ENCODE assay signal across 20 cellular contexts in the genomic region with DNA sequence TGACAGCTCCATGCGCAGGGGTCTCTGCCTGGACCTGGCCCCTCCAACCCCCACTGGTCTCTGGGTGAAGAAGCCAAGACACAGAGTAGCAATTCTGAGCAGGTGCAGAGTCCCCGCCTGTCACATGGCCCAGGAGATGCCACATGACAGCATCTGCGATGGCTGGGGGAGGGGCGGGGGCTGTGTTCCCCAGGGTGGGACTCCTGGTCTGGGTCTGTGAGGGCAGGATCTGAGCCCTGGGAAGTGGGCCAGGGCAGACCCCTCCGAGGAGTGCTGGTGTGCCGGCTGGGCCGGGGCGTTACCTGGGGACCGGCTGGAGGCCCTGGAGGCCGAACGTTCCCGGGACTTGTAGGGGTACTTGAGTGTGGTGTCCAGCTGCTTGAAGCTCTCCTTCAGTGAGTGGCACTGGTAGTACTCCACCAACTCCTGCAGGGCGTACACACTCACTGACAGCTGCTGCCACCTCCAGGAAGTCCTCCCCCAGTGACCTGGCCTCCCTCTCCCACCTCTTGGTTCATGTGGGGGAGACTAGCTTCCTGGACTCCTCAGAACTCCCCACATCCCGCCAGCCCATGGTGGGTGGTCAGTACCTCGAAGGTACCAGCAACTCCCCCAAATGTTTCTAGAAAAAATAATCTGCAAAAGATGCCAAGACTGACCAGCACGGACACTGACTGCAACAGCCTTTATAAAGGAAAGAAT. TPM values are rescaled to one million over a fixed set of nuclear protein-coding genes. Genes with fewer than 3 reads are reported as not detected.
A peak's percentile ranks its signal among the peaks of the same experiment; 100 is the strongest.
DNase-seq lines count a peak whose midpoint lies in the region; ATAC-seq and TF ChIP-seq lines count a peak whose summit lies in the region.
"Had no signal": no experiment of that assay in that cellular context is flagged by ENCODE, and none has a peak within 500 bp of the region (broad histone marks: within the 10 kb centered on the region; RNA-seq: fewer than 3 reads in every experiment).

No MANE protein-coding gene starts in this region.

- no peaks in the 10 kb centered on the region for H3K9me3 ChIP-seq in H9 (ENCODE audit: control insufficient read depth, low read depth, low read length)
- no peaks in the 10 kb centered on the region for H3K9me3 ChIP-seq in right cardiac atrium (ENCODE audit: control insufficient read depth, low read length)

- H3K36me3 Mint-ChIP-seq in H9 (ENCODE audit: insufficient read depth in 1 of 3, low read depth in 3 of 3) (peaks cover 39 to 71% (median 50%) of the 10 kb centered on the region in 3 experiments), progenitor cell of endocrine pancreas (ENCODE audit: insufficient read depth) (peaks cover 48% of the 10 kb centered on the region)

- no peaks in the 10 kb centered on the region for H3K23me2 ChIP-seq in H9 (ENCODE audit: insufficient read length, low read depth, low read length, poor library complexity, severe bottlenecking)

- intact Hi-C loops in right cardiac atrium (cut with DNase I): no loop called here

- no CpG with 5 or more reads among the region's 16 CpGs for WGBS in H9 (ENCODE audit: extremely low coverage, insufficient read length, low lambda C conversion rate)
- WGBS in right cardiac atrium: 92% methylated on average over 16 of the region's 16 CpGs

- no peak overlapping the region for H4K8ac ChIP-seq in H9 (replicated peaks; ENCODE audit: insufficient read length, low read depth, low read length)

- H3K4me1 Mint-ChIP-seq in H9: no peaks in the 10 kb centered on the region
- H3K4me1 Mint-ChIP-seq in progenitor cell of endocrine pancreas (ENCODE audit: low read depth): no peaks in the 10 kb centered on the region

- H3K9me3 Mint-ChIP-seq in H9: peaks cover 10% of the 10 kb centered on the region in 2 experiments
- peaks cover 14% of the 10 kb centered on the region for H3K9me3 Mint-ChIP-seq in progenitor cell of endocrine pancreas (ENCODE audit: low read depth)

- H4K91ac ChIP-seq in H9 (ENCODE audit: insufficient read length, low read depth, low read length): no peak overlapping the region

- H3K4ac ChIP-seq in H9 (ENCODE audit: low read depth, low read length): no peak overlapping the region

- H3K4me2 ChIP-seq in H9 (ENCODE audit: insufficient read depth, insufficient read length, low read length): no peak overlapping the region

- H2AFZ ChIP-seq in H9 (ENCODE audit: low read length): no peak overlapping the region
- H2AFZ ChIP-seq: parathyroid adenoma had no signal

- H3K4me1 ChIP-seq in H9 (ENCODE audit: insufficient read depth, low read length) (no peaks in the 10 kb centered on the region), right cardiac atrium (ENCODE audit: control insufficient read depth, insufficient read depth, low read length) (no peaks in the 10 kb centered on the region)
- H3K4me1 ChIP-seq: esophagus squamous epithelium, parathyroid adenoma had no signal

- no peak overlapping the region for H2BK120ac ChIP-seq in H9 (ENCODE audit: low read depth, low read length, poor library complexity, severe bottlenecking)

- no peaks in the 10 kb centered on the region for H3K79me2 ChIP-seq in H9 (ENCODE audit: insufficient read depth, low read length)
- H3K79me2 ChIP-seq: parathyroid adenoma had no signal

- no peak overlapping the region for H3K9ac ChIP-seq in H9 (ENCODE audit: extremely low read depth, insufficient read length, low read length)
- H3K9ac ChIP-seq: parathyroid adenoma had no signal

- H3K27me3 ChIP-seq in H9 (ENCODE audit: insufficient read depth, low read length) (no peaks in the 10 kb centered on the region), right cardiac atrium (ENCODE audit: control insufficient read depth, insufficient read depth) (no peaks in the 10 kb centered on the region)
- H3K27me3 ChIP-seq: esophagus squamous epithelium had no signal

- H3K79me1 ChIP-seq in H9 (ENCODE audit: insufficient read depth, low read depth, low read length, poor library complexity, severe bottlenecking): no peaks in the 10 kb centered on the region

- no peak overlapping the region for H2BK12ac ChIP-seq in H9 (ENCODE audit: insufficient read length, low read depth, low read length)

- no peak overlapping the region for H2AK5ac ChIP-seq in H9 (ENCODE audit: insufficient read length, low read length)

- H3K27me3 Mint-ChIP-seq in H9 (ENCODE audit: low read depth) (no peaks in the 10 kb centered on the region), progenitor cell of endocrine pancreas (no peaks in the 10 kb centered on the region)
- H3K27me3 Mint-ChIP-seq: dendritic cell treated with granulocyte-macrophage colony-stimulating factor and Interleukin-4, amounts not matched to agents 40 ng/mL and 50 ng/mL, for 4 days had no signal

- ATAC-seq in right cardiac atrium (peak; percentile 15 to 21), GM21825 (IDR thresholded peaks at IDR 0.05; ENCODE audit: unreplicated experiment) (no peak), GM18520 (IDR thresholded peaks at IDR 0.05; ENCODE audit: unreplicated experiment) (no peak)

- no peak overlapping the region for H3T11ph ChIP-seq in H9 (ENCODE audit: low read length)

- no peak overlapping the region for H3K27ac ChIP-seq in H9 (ENCODE audit: insufficient read length, low read depth, low read length)
- H3K27ac ChIP-seq in right cardiac atrium (ENCODE audit: low read length): no peak overlapping the region
- H3K27ac ChIP-seq: parathyroid adenoma had no signal

- no peak overlapping the region for H2BK5ac ChIP-seq in H9 (ENCODE audit: insufficient read length, low read length)

- H3K56ac ChIP-seq in H9 (ENCODE audit: insufficient read length, low read depth, low read length): no peak overlapping the region

- no peak for TF ChIP-seq CTCF in H9 (conservative IDR thresholded peaks at IDR 0.05)
- no peak for TF ChIP-seq CTCF in progenitor cell of endocrine pancreas (IDR thresholded peaks at IDR 0.05; ENCODE audit: unreplicated experiment)

- H2BK20ac ChIP-seq in H9 (ENCODE audit: low read depth, low read length, poor library complexity, severe bottlenecking): no peak overlapping the region

- H3K4me3 Mint-ChIP-seq in H9: no peak overlapping the region
- no peak overlapping the region for H3K4me3 Mint-ChIP-seq in progenitor cell of endocrine pancreas (ENCODE audit: low read depth)
- H3K4me3 Mint-ChIP-seq: activated T-helper 1 cell treated with anti-CD3 and anti-CD28 coated beads, Interleukin-12 subunit alpha, Interleukin-12 subunit beta, Interleukin-2, Interleukin-4 antibody, amounts not matched to agents 30 ng/mL and 10 ng/mL and 1 ng/mL, durations not matched to agents 14 hours and 24 hours and 36 hours; dendritic cell treated with granulocyte-macrophage colony-stimulating factor and Interleukin-4, amounts not matched to agents 40 ng/mL and 50 ng/mL, for 4 days; T-helper 2 cell treated with Interferon-gamma antibody and Interleukin-4, amounts not matched to agents 5 μg/mL and 100 μg/mL, for 36 hours had no signal

- no peaks in the 10 kb centered on the region for H4K20me1 ChIP-seq in H9 (ENCODE audit: control insufficient read depth, insufficient read depth, insufficient read length)

- H2BK15ac ChIP-seq in H9 (ENCODE audit: low read depth, low read length): no peak overlapping the region

- no peak overlapping the region for H4K5ac ChIP-seq in H9 (ENCODE audit: insufficient read length, low read depth, low read length)

- no peak overlapping the region for H3K23ac ChIP-seq in H9 (ENCODE audit: insufficient read length, low read depth, low read length)

- H3K18ac ChIP-seq in H9 (ENCODE audit: insufficient read length, low read depth, low read length): no peak overlapping the region

- no peak overlapping the region for H3K4me3 ChIP-seq in right cardiac atrium (ENCODE audit: low read length)
- H3K4me3 ChIP-seq: esophagus squamous epithelium, mucosa of descending colon had no signal

- DNase-seq in H9 (peak; percentile 25), right cardiac atrium (peak in 2 of 3 donors; percentile 16 to 61), progenitor cell of endocrine pancreas (ENCODE audit: low spot score, unreplicated experiment) (peak; percentile 6), NCI-H446 (lab: John Stamatoyannopoulos, UW) (no peak), NOMO-1 treated with dmso at 0.1 percent for 144 hours (lab: John Stamatoyannopoulos, UW; ENCODE audit: unreplicated experiment) (no peak)
- peak; percentile 8 for DNase-seq in activated CD8-positive, alpha-beta memory T cell treated with anti-CD3 and anti-CD28 coated beads, Interleukin-2, amount 50 U/mL, for 4 hours
- DNase-seq: activated CD4-positive, alpha-beta T cell treated with anti-CD3 and anti-CD28 coated beads for 48 hours; amygdala; esophagus squamous epithelium; Karpas-422; NCI-H1105 treated with DMSO at 0.1 percent for 48 hours; SIG-M5; stimulated activated CD4-positive, alpha-beta T cell treated with anti-CD3 and anti-CD28 coated beads, Interleukin-15, amount 100 ng/mL, for 24 hours had no signal

- H3K27ac Mint-ChIP-seq in H9 (peak overlapping the region in 2 of 3 experiments; percentile 12 to 48; a peak in 1 of 7 replicates), progenitor cell of endocrine pancreas (peak overlapping the region; percentile 74)
- H3K27ac Mint-ChIP-seq: activated T-helper 1 cell treated with anti-CD3 and anti-CD28 coated beads, Interleukin-12 subunit alpha, Interleukin-12 subunit beta, Interleukin-2, Interleukin-4 antibody, amounts not matched to agents 30 ng/mL and 10 ng/mL and 1 ng/mL, durations not matched to agents 14 hours and 24 hours and 36 hours; dendritic cell treated with granulocyte-macrophage colony-stimulating factor and Interleukin-4, amounts not matched to agents 40 ng/mL and 50 ng/mL, for 4 days; T-helper 2 cell treated with Interferon-gamma antibody and Interleukin-4, amounts not matched to agents 5 μg/mL and 100 μg/mL, for 36 hours had no signal

- no peak overlapping the region for H3K14ac ChIP-seq in H9 (ENCODE audit: insufficient read depth, low read length)

RNA-seq across cellular contexts. Expression of a gene that starts 32.1 kb away (rescaled TPM):
- total RNA-seq in H9 (2021) (5.3 TPM in 2 replicates), right cardiac atrium (1 to 10 TPM; 2.5 to 3.2 (median 2.8) TPM), progenitor cell of endocrine pancreas (4.2 and 5.1 TPM in 2 replicates)
- 1.7 TPM for polyA plus RNA-seq in right cardiac atrium

Comparison
In these comparisons a context has a peak if more than half of its experiments do, and no peak if none do; other contexts are left out.
1. DNase-seq: peak in H9 (single experiment), activated CD8-positive, alpha-beta memory T cell treated with anti-CD3 and anti-CD28 coated beads, Interleukin-2, amount 50 U/mL, for 4 hours (single experiment), right cardiac atrium (2 of 3) and progenitor cell of endocrine pancreas (single experiment); none in NCI-H446 (0 of 2) and NOMO-1 treated with dmso at 0.1 percent for 144 hours (single experiment).
2. ATAC-seq: peak in right cardiac atrium (2 of 2); none in GM21825 (single experiment) and GM18520 (single experiment).